In the genomic region with DNA sequence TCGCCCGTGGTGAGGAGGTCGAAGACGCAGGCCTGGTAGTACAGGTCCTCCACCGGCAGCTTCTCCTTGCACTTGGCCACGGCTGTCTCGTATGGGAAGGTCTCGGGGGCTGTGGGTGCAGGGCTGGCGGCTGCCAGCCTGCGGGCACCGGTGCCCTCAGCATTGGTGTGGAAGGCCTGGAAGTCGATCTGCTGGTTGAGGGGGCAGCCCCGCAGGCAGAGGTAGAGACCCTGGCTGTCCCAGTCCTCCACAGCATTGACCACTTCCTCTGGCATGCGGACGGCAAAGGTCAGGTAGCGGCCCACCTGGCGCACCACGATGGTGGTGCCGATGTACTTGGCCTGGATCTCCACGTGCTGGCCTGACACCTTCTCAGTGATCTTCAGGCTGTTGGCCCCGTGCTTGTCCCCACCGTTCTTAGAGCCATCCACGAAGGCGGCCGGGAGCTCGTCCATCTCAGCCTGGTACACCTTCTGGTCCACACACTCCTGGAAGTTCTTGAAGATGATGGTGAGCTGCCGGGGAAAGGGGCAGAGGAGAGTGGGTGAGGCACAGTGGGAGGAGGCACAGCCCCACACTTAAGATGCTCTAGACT, we compare ENCODE assay signal across 1 cellular context.
TF ChIP-seq lines count a peak whose summit lies in the region.

No MANE protein-coding gene starts in this region.

TF ChIP-seq in H1, 55 proteins besides CTCF, POLR2A, EP300 and RAD21:
- TF ChIP-seq TBP (IDR thresholded peaks at IDR 0.05; ENCODE audit: low read depth, low read length) (no peak), BCL11A (IDR thresholded peaks at IDR 0.05; ENCODE audit: low read depth in 2 of 2, low read length in 2 of 2) (no peak), CHD1 (IDR thresholded peaks at IDR 0.05; ENCODE audit: low read depth, low read length) (no peak), RNF2 (IDR thresholded peaks at IDR 0.05; ENCODE audit: borderline replicate concordance, low read depth, low read length, missing control alignments, poor library complexity, severe bottlenecking) (no peak), TEAD4 (IDR thresholded peaks at IDR 0.05; ENCODE audit: low read depth, low read length) (no peak), BACH1 (IDR thresholded peaks at IDR 0.05; ENCODE audit: low read length) (no peak), HDAC6 (IDR thresholded peaks at IDR 0.05; ENCODE audit: low read depth, low read length) (no peak), RBBP5 (IDR thresholded peaks at IDR 0.05; ENCODE audit: borderline replicate concordance, low read depth, low read length) (no peak), BRCA1 (IDR thresholded peaks at IDR 0.05; ENCODE audit: low read depth, low read length) (no peak), SIN3A (conservative IDR thresholded peaks at IDR 0.05 in 1 of 2, IDR thresholded peaks at IDR 0.05 in 1 of 2; ENCODE audit: low read depth in 1 of 2, low read length in 2 of 2) (no peak), NRF1 (IDR thresholded peaks at IDR 0.05; ENCODE audit: low read depth, low read length) (no peak), SAP30 (IDR thresholded peaks at IDR 0.05; ENCODE audit: insufficient read depth, insufficient replicate concordance, low read length) (no peak), JUND (IDR thresholded peaks at IDR 0.05; ENCODE audit: low read length) (no peak), PHF8 (conservative IDR thresholded peaks at IDR 0.05; ENCODE audit: low read depth, low read length) (no peak), MAFK (IDR thresholded peaks at IDR 0.05; ENCODE audit: low read depth, low read length) (no peak), CTBP2 (IDR thresholded peaks at IDR 0.05; ENCODE audit: borderline replicate concordance, insufficient read depth, insufficient read length, low read length) (no peak)
- TF ChIP-seq, protein P1, sequence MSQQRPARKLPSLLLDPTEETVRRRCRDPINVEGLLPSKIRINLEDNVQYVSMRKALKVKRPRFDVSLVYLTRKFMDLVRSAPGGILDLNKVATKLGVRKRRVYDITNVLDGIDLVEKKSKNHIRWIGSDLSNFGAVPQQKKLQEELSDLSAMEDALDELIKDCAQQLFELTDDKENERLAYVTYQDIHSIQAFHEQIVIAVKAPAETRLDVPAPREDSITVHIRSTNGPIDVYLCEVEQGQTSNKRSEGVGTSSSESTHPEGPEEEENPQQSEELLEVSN (IDR thresholded peaks at IDR 0.05) = no peak
- TF ChIP-seq, protein P2, sequence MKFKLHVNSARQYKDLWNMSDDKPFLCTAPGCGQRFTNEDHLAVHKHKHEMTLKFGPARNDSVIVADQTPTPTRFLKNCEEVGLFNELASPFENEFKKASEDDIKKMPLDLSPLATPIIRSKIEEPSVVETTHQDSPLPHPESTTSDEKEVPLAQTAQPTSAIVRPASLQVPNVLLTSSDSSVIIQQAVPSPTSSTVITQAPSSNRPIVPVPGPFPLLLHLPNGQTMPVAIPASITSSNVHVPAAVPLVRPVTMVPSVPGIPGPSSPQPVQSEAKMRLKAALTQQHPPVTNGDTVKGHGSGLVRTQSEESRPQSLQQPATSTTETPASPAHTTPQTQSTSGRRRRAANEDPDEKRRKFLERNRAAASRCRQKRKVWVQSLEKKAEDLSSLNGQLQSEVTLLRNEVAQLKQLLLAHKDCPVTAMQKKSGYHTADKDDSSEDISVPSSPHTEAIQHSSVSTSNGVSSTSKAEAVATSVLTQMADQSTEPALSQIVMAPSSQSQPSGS (IDR thresholded peaks at IDR 0.05; ENCODE audit: low read length) = no peak
TF ChIP-seq in H1: peak in this region for 0.
